Comparison of ENCODE assay signal across 25 cellular contexts in genomic region chr17:7792611-7793010, GRCh38.
"Had no signal": no experiment of that assay in that cellular context is flagged by ENCODE, and none has a peak within 500 bp of the region (broad histone marks: within the 10 kb centered on the region; RNA-seq: fewer than 3 reads in every experiment).

No MANE protein-coding gene starts in this region.

- H3K27me3 ChIP-seq: colonic mucosa, gastrocnemius medialis, left lung had no signal

- ATAC-seq: effector memory CD8-positive, alpha-beta T cell; esophagus mucosa; gastrocnemius medialis; heart right ventricle; left cardiac atrium; left lung; left ventricle myocardium superior; mucosa of descending colon had no signal

- H3K9me3 ChIP-seq: colonic mucosa, esophagus squamous epithelium, gastrocnemius medialis, heart right ventricle, left lung, lower lobe of right lung, mucosa of descending colon had no signal

- H3K27ac ChIP-seq: colonic mucosa, epithelial cell of prostate, esophagus squamous epithelium, gastrocnemius medialis, heart right ventricle, left lung, lower lobe of right lung had no signal

- H3K4me3 ChIP-seq: colonic mucosa, esophagus squamous epithelium, gastrocnemius medialis, heart right ventricle, left lung, lower lobe of right lung, mucosa of descending colon had no signal

- FAIRE-seq: endometrium, islet of Langerhans, keratinocyte had no signal

- DNase-seq: colonic mucosa; cortex of kidney; effector CD8-positive, alpha-beta T cell; effector memory CD8-positive, alpha-beta T cell; endodermal cell; erythroblast; esophagus squamous epithelium; foreskin fibroblast; foreskin melanocyte; gastrocnemius medialis; glutamatergic neuron; head of caudate nucleus; heart right ventricle; hippocampal formation; left cardiac atrium; left lung; left ventricle myocardium superior; lower lobe of right lung; mesenchymal stem cell; mucosa of descending colon had no signal

- H3K36me3 ChIP-seq: colonic mucosa, esophagus squamous epithelium, gastrocnemius medialis, heart right ventricle, left lung, lower lobe of right lung had no signal

- H3K4me1 ChIP-seq: colonic mucosa, esophagus squamous epithelium, gastrocnemius medialis, heart right ventricle, left lung, lower lobe of right lung had no signal
